16 cellular contexts compared by ENCODE assay signal in genomic region chr9:130196643-130197042, GRCh38. TPM values are rescaled to one million over a fixed set of nuclear protein-coding genes. Genes with fewer than 3 reads are reported as not detected.
DNase-seq lines count a peak whose midpoint lies in the region; ATAC-seq and TF ChIP-seq lines count a peak whose summit lies in the region.
"Had no signal": no experiment of that assay in that cellular context is flagged by ENCODE, and none has a peak within 500 bp of the region (broad histone marks: within the 10 kb centered on the region; RNA-seq: fewer than 3 reads in every experiment).

No MANE protein-coding gene starts in this region.

- no peaks in the 10 kb centered on the region for H3K9me3 Mint-ChIP-seq in effector memory CD8-positive, alpha-beta T cell
- H3K9me3 Mint-ChIP-seq in stimulated activated naive CD8-positive, alpha-beta T cell treated with anti-CD3 and anti-CD28 coated beads, Interleukin-15, amount 100 ng/mL, for 72 hours, result no peaks in the 10 kb centered on the region
- H3K9me3 Mint-ChIP-seq: activated CD4-positive, alpha-beta T cell treated with anti-CD3 and anti-CD28 coated beads, Interleukin-2, amount 10 ng/mL, durations not matched to agents 24 days and 14 days; naive B cell had no signal

- DNase-seq in cardiac muscle cell (ENCODE audit: low read depth in 1 of 2, low spot score in 1 of 2) (no peak), Right ventricle myocardium superior (no peak), NCI-H345 treated with DMSO at 0.1 percent for 48 hours (lab: John Stamatoyannopoulos, UW; ENCODE audit: unreplicated experiment) (peak; percentile 45), esophagus muscularis mucosa (ENCODE audit: extremely low spot score) (no peak), thyroid gland (peak; percentile 80 to 86)
- DNase-seq in effector memory CD8-positive, alpha-beta T cell, result no peak
- DNase-seq in stimulated activated naive CD8-positive, alpha-beta T cell treated with anti-CD3 and anti-CD28 coated beads, Interleukin-15, amount 100 ng/mL, for 72 hours, result no peak
- no peak for DNase-seq in activated T-cell treated with anti-CD3 and anti-CD28 coated beads, Interleukin-2, amount 50 U/mL, for 1 hour
- DNase-seq: activated CD4-positive, alpha-beta T cell treated with anti-CD3 and anti-CD28 coated beads, Interleukin-2, amount 10 ng/mL, durations not matched to agents 24 days and 14 days; activated gamma-delta T cell; colonic mucosa; naive B cell had no signal

- H3K27ac Mint-ChIP-seq in effector memory CD8-positive, alpha-beta T cell, result no peak overlapping the region
- H3K27ac Mint-ChIP-seq in stimulated activated naive CD8-positive, alpha-beta T cell treated with anti-CD3 and anti-CD28 coated beads, Interleukin-15, amount 100 ng/mL, for 72 hours, result no peak overlapping the region
- H3K27ac Mint-ChIP-seq: activated CD4-positive, alpha-beta T cell treated with anti-CD3 and anti-CD28 coated beads, Interleukin-2, amount 10 ng/mL, durations not matched to agents 24 days and 14 days; naive B cell had no signal

- H3K4me1 ChIP-seq in cardiac muscle cell (ENCODE audit: low read depth) (peaks cover 67% of the 10 kb centered on the region), esophagus muscularis mucosa (peaks cover 21 to 100% (median 100%) of the 10 kb centered on the region in 4 donors), thyroid gland (peaks cover 90 to 99% of the 10 kb centered on the region in 2 donors)
- H3K4me1 ChIP-seq: colonic mucosa had no signal

- no peaks in the 10 kb centered on the region for H3K4me1 Mint-ChIP-seq in effector memory CD8-positive, alpha-beta T cell (ENCODE audit: low read depth in 2 of 2)
- peaks cover 8% of the 10 kb centered on the region for H3K4me1 Mint-ChIP-seq in stimulated activated naive CD8-positive, alpha-beta T cell treated with anti-CD3 and anti-CD28 coated beads, Interleukin-15, amount 100 ng/mL, for 72 hours
- H3K4me1 Mint-ChIP-seq: activated CD4-positive, alpha-beta T cell treated with anti-CD3 and anti-CD28 coated beads, Interleukin-2, amount 10 ng/mL, durations not matched to agents 24 days and 14 days; naive B cell had no signal

- WGBS in esophagus muscularis mucosa, result 38% methylated on average over 5 of the region's 5 CpGs
- 18 to 21% methylated on average over 5 of the region's 5 CpGs for WGBS in thyroid gland, 2 donors

- peaks cover 2% of the 10 kb centered on the region for H3K36me3 Mint-ChIP-seq in effector memory CD8-positive, alpha-beta T cell (ENCODE audit: insufficient read depth)
- H3K36me3 Mint-ChIP-seq: naive B cell had no signal

- H3K4me3 ChIP-seq in cardiac muscle cell (no peak overlapping the region), esophagus muscularis mucosa (no peak overlapping the region), thyroid gland (replicated peaks in 1 of 3) (no peak overlapping the region)
- H3K4me3 ChIP-seq: A549, colonic mucosa, GM12878, skin epidermis had no signal

- H3K27me3 ChIP-seq in cardiac muscle cell (no peaks in the 10 kb centered on the region), esophagus muscularis mucosa (no peaks in the 10 kb centered on the region), thyroid gland (no peaks in the 10 kb centered on the region)
- H3K27me3 ChIP-seq: colonic mucosa had no signal

- H3K9me3 ChIP-seq in cardiac muscle cell (ENCODE audit: low read depth) (no peaks in the 10 kb centered on the region), esophagus muscularis mucosa (no peaks in the 10 kb centered on the region), thyroid gland (no peaks in the 10 kb centered on the region)
- H3K9me3 ChIP-seq: A549, colonic mucosa had no signal

- TF ChIP-seq CTCF in cardiac muscle cell (IDR thresholded peaks at IDR 0.05; ENCODE audit: low read depth, low read length) (no peak), esophagus muscularis mucosa (IDR thresholded peaks at IDR 0.05) (no peak), thyroid gland (IDR thresholded peaks at IDR 0.05) (no peak)

- no peak for TF ChIP-seq POLR2A in esophagus muscularis mucosa (IDR thresholded peaks at IDR 0.05; ENCODE audit: low read depth)
- TF ChIP-seq POLR2A in thyroid gland (IDR thresholded peaks at IDR 0.05), result no peak

- H3K27ac ChIP-seq in cardiac muscle cell, result peak overlapping the region; percentile 37
- peak overlapping the region; percentile 95 to 97 (median 96) for H3K27ac ChIP-seq in esophagus muscularis mucosa (replicated peaks in 1 of 4)
- peak overlapping the region; percentile 96 to 98 (median 97) for H3K27ac ChIP-seq in thyroid gland
- H3K27ac ChIP-seq: colonic mucosa, skin epidermis had no signal

- ATAC-seq in Right ventricle myocardium superior (ENCODE audit: poor library complexity), result no peak
- no peak for ATAC-seq in effector memory CD8-positive, alpha-beta T cell (replicated peaks)
- ATAC-seq in stimulated activated naive CD8-positive, alpha-beta T cell treated with anti-CD3 and anti-CD28 coated beads, Interleukin-15, amount 100 ng/mL, for 72 hours, result no peak
- ATAC-seq: A549, GM12878, HCT116 had no signal

- intact Hi-C loops in Right ventricle myocardium superior (cut with DNase I) (no loop called here), esophagus muscularis mucosa (cut with DNase I) (no loop called here), thyroid gland (cut with DNase I) (no loop called here)

- H3K27me3 Mint-ChIP-seq in effector memory CD8-positive, alpha-beta T cell, result peaks cover 7 to 9% of the 10 kb centered on the region in 2 donors
- H3K27me3 Mint-ChIP-seq in stimulated activated naive CD8-positive, alpha-beta T cell treated with anti-CD3 and anti-CD28 coated beads, Interleukin-15, amount 100 ng/mL, for 72 hours, result no peaks in the 10 kb centered on the region
- H3K27me3 Mint-ChIP-seq: activated CD4-positive, alpha-beta T cell treated with anti-CD3 and anti-CD28 coated beads, Interleukin-2, amount 10 ng/mL, durations not matched to agents 24 days and 14 days had no signal

- no peak overlapping the region for H3K4me3 Mint-ChIP-seq in effector memory CD8-positive, alpha-beta T cell
- no peak overlapping the region for H3K4me3 Mint-ChIP-seq in stimulated activated naive CD8-positive, alpha-beta T cell treated with anti-CD3 and anti-CD28 coated beads, Interleukin-15, amount 100 ng/mL, for 72 hours
- H3K4me3 Mint-ChIP-seq: activated CD4-positive, alpha-beta T cell treated with anti-CD3 and anti-CD28 coated beads, Interleukin-2, amount 10 ng/mL, durations not matched to agents 24 days and 14 days; naive B cell had no signal

- no peaks in the 10 kb centered on the region for H3K36me3 ChIP-seq in cardiac muscle cell
- peaks cover 0 to 2% (median 0%) of the 10 kb centered on the region in 4 donors for H3K36me3 ChIP-seq in esophagus muscularis mucosa
- H3K36me3 ChIP-seq in thyroid gland, result no peaks in the 10 kb centered on the region
- H3K36me3 ChIP-seq: colonic mucosa had no signal

- no peak for TF ChIP-seq EP300 in esophagus muscularis mucosa (IDR thresholded peaks at IDR 0.05)

RNA-seq across cellular contexts. Expression of gene NCS1, which starts 24.4 kb away (rescaled TPM):
- total RNA-seq in cardiac muscle cell (55.6 and 55.7 TPM in 2 replicates), Right ventricle myocardium superior (5.0 TPM), esophagus muscularis mucosa (100 to 1,000 TPM; 100 to 206 (median 122) TPM), thyroid gland (10 to 100 TPM; 31.0 to 85.4 (median 61.2) TPM)
- 48.3 and 55.4 TPM in 2 replicates for polyA plus RNA-seq in cardiac muscle cell

Comparison
In these comparisons a context has a peak if more than half of its experiments do, and no peak if none do; other contexts are left out.
1. DNase-seq: peak in NCI-H345 treated with DMSO at 0.1 percent for 48 hours (single experiment) and thyroid gland (2 of 2); none in cardiac muscle cell (0 of 2), Right ventricle myocardium superior (single experiment), esophagus muscularis mucosa (single experiment), effector memory CD8-positive, alpha-beta T cell (0 of 3), stimulated activated naive CD8-positive, alpha-beta T cell treated with anti-CD3 and anti-CD28 coated beads, Interleukin-15, amount 100 ng/mL, for 72 hours (0 of 2) and activated T-cell treated with anti-CD3 and anti-CD28 coated beads, Interleukin-2, amount 50 U/mL, for 1 hour (single experiment).
2. H3K27ac ChIP-seq: peak in every context shown above with its lines; median percentile 97 in thyroid gland; 96 in esophagus muscularis mucosa; 37 in cardiac muscle cell.